Comparison of ENCODE assay signal across 14 cellular contexts in genomic region chr11:10655227-10655626, GRCh38. TPM values are rescaled to one million over a fixed set of nuclear protein-coding genes. Genes with fewer than 3 reads are reported as not detected.
DNase-seq lines count a peak whose midpoint lies in the region; ATAC-seq, FAIRE-seq and TF ChIP-seq lines count a peak whose summit lies in the region.
"Had no signal": no experiment of that assay in that cellular context is flagged by ENCODE, and none has a peak within 500 bp of the region (broad histone marks: within the 10 kb centered on the region; RNA-seq: fewer than 3 reads in every experiment).

No MANE protein-coding gene starts in this region.

- TF ChIP-seq EP300 in GM12878 (IDR thresholded peaks at IDR 0.05; ENCODE audit: borderline replicate concordance in 1 of 2, control insufficient read depth in 1 of 2, low read depth in 2 of 2, low read length in 2 of 2) = no peak

- 61 to 79% methylated on average over 4 of the region's 4 CpGs for WGBS in heart right ventricle, 2 donors
- 49% methylated on average over 4 of the region's 4 CpGs for WGBS in GM12878 (ENCODE audit: insufficient coverage, insufficient replicate concordance, low lambda C conversion rate, missing lambda C conversion rate)

- RAD21 ChIA-PET in GM12878 (lab: Charles Lee; ENCODE audit: unreplicated experiment) = interaction anchor here (0.6 to 6.1 kb wide), 14 partner anchors 10 to 254 kb away, joined by 3 to 63 read pairs (median 4); partner anchors contain the start of genes AMPD3 and RNF141

- H3K4me3 ChIP-seq in heart right ventricle (no peak overlapping the region), GM12878 (no peak overlapping the region), muscle layer of duodenum (ENCODE audit: low read depth in 1 of 2, low read length in 2 of 2) (no peak overlapping the region), uterus (no peak overlapping the region)

- FAIRE-seq in GM12878 (lab: Jason Lieb, UNC) = no peak
- FAIRE-seq: endometrium had no signal

- in situ Hi-C loops in GM12878 (cut with MboI) = no loop called here

- no TSS peak for BruUV-seq in GM12878 (replicated peaks; lab: Mats Ljungman, UMichigan)

- TF ChIP-seq CTCF in heart right ventricle (IDR thresholded peaks at IDR 0.05) (no peak), GM12878 (IDR thresholded peaks at IDR 0.05 in 2 of 3, conservative IDR thresholded peaks at IDR 0.05 in 1 of 3; ENCODE audit: control insufficient read depth in 2 of 3, extremely low read depth in 1 of 3, insufficient read depth in 1 of 3, low read depth in 3 of 3, low read length in 3 of 3) (no peak), uterus (IDR thresholded peaks at IDR 0.05) (no peak)

- H3K36me3 ChIP-seq in heart right ventricle (no peaks in the 10 kb centered on the region), GM12878 (ENCODE audit: control insufficient read depth in 2 of 2, insufficient read depth in 2 of 2, low read length in 1 of 2) (no peaks in the 10 kb centered on the region), muscle layer of duodenum (ENCODE audit: control insufficient read depth in 1 of 2, insufficient read depth in 2 of 2, low read length in 2 of 2) (no peaks in the 10 kb centered on the region), uterus (no peaks in the 10 kb centered on the region)

- peaks cover 5 to 81% (median 41%) of the 10 kb centered on the region in 9 donors for H3K4me1 ChIP-seq in heart right ventricle
- H3K4me1 ChIP-seq in GM12878 (ENCODE audit: control insufficient read depth, insufficient read depth, low read length) = peaks cover 33% of the 10 kb centered on the region
- H3K4me1 ChIP-seq in muscle layer of duodenum (ENCODE audit: control insufficient read depth in 1 of 2, insufficient read depth in 2 of 2, low read length in 2 of 2) = peaks cover 48 to 74% of the 10 kb centered on the region in 2 donors
- peaks cover 14 to 34% of the 10 kb centered on the region in 2 donors for H3K4me1 ChIP-seq in uterus

- H2AFZ ChIP-seq in GM12878 (ENCODE audit: control insufficient read depth, low read depth, low read length) = no peak overlapping the region

- H3K9me3 ChIP-seq in heart right ventricle = no peaks in the 10 kb centered on the region
- H3K9me3 ChIP-seq in GM12878 (replicated peaks; ENCODE audit: control insufficient read depth, insufficient read depth, low read length) = no peaks in the 10 kb centered on the region
- H3K9me3 ChIP-seq in muscle layer of duodenum (ENCODE audit: control insufficient read depth in 1 of 2, low read length in 2 of 2) = no peaks in the 10 kb centered on the region
- no peaks in the 10 kb centered on the region for H3K9me3 ChIP-seq in uterus

- TF ChIP-seq POLR2A in GM12878 (IDR thresholded peaks at IDR 0.05; ENCODE audit: low read depth, low read length) = no peak
- no peak for TF ChIP-seq POLR2A in uterus (IDR thresholded peaks at IDR 0.05)

- DNase-seq in heart right ventricle (no peak), left cardiac atrium (no peak), GM12878 (ENCODE audit: low read depth, low spot score) (no peak), uterus (no peak), T1000 (lab: John Stamatoyannopoulos, UW) (no peak), NAMALWA (ENCODE audit: low spot score) (no peak)
- DNase-seq: activated T-cell treated with anti-CD3 and anti-CD28 coated beads for 4 hours, DND-41, hypothalamus, KG1, NCI-H2171 had no signal

- H4K20me1 ChIP-seq in GM12878 (ENCODE audit: control insufficient read depth, insufficient read depth) = no peaks in the 10 kb centered on the region

- no peaks in the 10 kb centered on the region for H3K79me2 ChIP-seq in GM12878 (ENCODE audit: control insufficient read depth, insufficient read depth, low read length)

- H3K27me3 ChIP-seq in heart right ventricle (no peaks in the 10 kb centered on the region), GM12878 (replicated peaks in 1 of 2; ENCODE audit: control insufficient read depth in 2 of 2, insufficient read depth in 2 of 2, low read length in 1 of 2) (no peaks in the 10 kb centered on the region), muscle layer of duodenum (ENCODE audit: low read depth, low read length) (no peaks in the 10 kb centered on the region), uterus (no peaks in the 10 kb centered on the region)

- H3K27ac ChIP-seq in heart right ventricle (peak overlapping the region in 9 of 10 donors; percentile 22 to 77 (median 41)), GM12878 (ENCODE audit: control insufficient read depth, insufficient read depth) (no peak overlapping the region), muscle layer of duodenum (ENCODE audit: low read length) (peak overlapping the region; percentile 65), uterus (peak overlapping the region; percentile 79 to 86)

- no peak for ATAC-seq in heart right ventricle
- no peak for ATAC-seq in left cardiac atrium
- no peak for ATAC-seq in GM12878
- no peak for ATAC-seq in SK-N-SH treated with all-trans-retinoic acid at 6 μM for 48 hours

- no peak for TF ChIP-seq RAD21 in GM12878 (IDR thresholded peaks at IDR 0.05; ENCODE audit: insufficient read depth, low read depth, low read length)

- intact Hi-C loops in heart right ventricle (cut with DNase I) (loop anchor here (2.0 to 10.0 kb wide), 8 partner anchors 80 to 250 kb away; no protein-coding TSS in a partner anchor), left cardiac atrium (cut with DNase I) (loop anchor here in 1 of 2 donors (5.0 to 10.0 kb wide), 3 partner anchors 93 to 250 kb away; no protein-coding TSS in a partner anchor), GM12878 (cut with micrococcal nuclease; ENCODE audit: unreplicated experiment) (loop anchor here (2.0 kb wide), 2 partner anchors 30 to 80 kb away; no protein-coding TSS in a partner anchor), uterus (cut with DNase I; ENCODE audit: low total_unique reads) (no loop called here)

- POLR2A ChIA-PET in GM12878 (lab: Charles Lee) = interaction anchor here (0.5 to 1.4 kb wide), 2 partner anchors 12 to 19 kb away, joined by 4 to 5 read pairs; no protein-coding TSS in a partner anchor

- H3K9ac ChIP-seq in GM12878 (ENCODE audit: control insufficient read depth, insufficient read depth, low read length) = no peak overlapping the region

- SMC1A ChIA-PET in GM12878 (lab: Charles Lee; ENCODE audit: uncharacterized antibody, unreplicated experiment) = interaction anchor here (0.7 to 6.5 kb wide), 18 partner anchors 11 to 252 kb away, joined by 3 to 70 read pairs (median 6); partner anchors contain the start of gene RNF141

- H3K4me2 ChIP-seq in GM12878 (ENCODE audit: control insufficient read depth, insufficient read depth) = no peak overlapping the region; the same call in 1 of the 2 replicates

- CTCF ChIA-PET in GM12878 (lab: Yijun Ruan, JAX) = interaction anchor here (0.6 to 7.8 kb wide), 37 partner anchors 8 to 331 kb away, joined by 3 to 120 read pairs (median 4); partner anchors contain the start of gene RNF141

TF ChIP-seq in GM12878, 131 proteins besides CTCF, POLR2A, EP300 and RAD21:
- TF ChIP-seq FOS (IDR thresholded peaks at IDR 0.05; ENCODE audit: borderline replicate concordance, extremely low read depth, insufficient read length) (no peak), SPI1 (IDR thresholded peaks at IDR 0.05; ENCODE audit: borderline replicate concordance, insufficient read depth, low read depth, low read length) (peak; percentile 36; the same call in 1 of the 2 replicates), NR2F1 (conservative IDR thresholded peaks at IDR 0.05) (peak; percentile 49; the same call in 1 of the 2 replicates), ATF7 (IDR thresholded peaks at IDR 0.05; ENCODE audit: low read depth) (no peak), RUNX3 (IDR thresholded peaks at IDR 0.05; ENCODE audit: low read length) (peak; percentile 52; the same call in 1 of the 2 replicates)
TF ChIP-seq in GM12878: peak in this region for 3.

TF ChIP-seq in SK-N-SH treated with all-trans-retinoic acid at 6 μM for 48 hours, 23 proteins besides CTCF, POLR2A, EP300 and RAD21:
- no peak for TF ChIP-seq CSDC2 (CRISPR knock-in tag; IDR thresholded peaks at IDR 0.05)
- TF ChIP-seq PPARA (CRISPR knock-in tag; IDR thresholded peaks at IDR 0.05; ENCODE audit: borderline replicate concordance) = no peak
- no peak for TF ChIP-seq ZNF70 (CRISPR knock-in tag; IDR thresholded peaks at IDR 0.05)
- no peak for TF ChIP-seq ZFP3 (CRISPR knock-in tag; IDR thresholded peaks at IDR 0.05)
- TF ChIP-seq TOX (CRISPR knock-in tag; IDR thresholded peaks at IDR 0.05; ENCODE audit: borderline replicate concordance) = no peak

RNA-seq across cellular contexts. Expression of gene IRAG1, which starts 38.3 kb away (rescaled TPM):
- total RNA-seq in heart right ventricle (1 to 10 TPM; 2.5 to 8.3 (median 5.3) TPM), left cardiac atrium (10 to 100 TPM in 1 of 2 donors, 1 to 10 TPM in 1; 9.7 to 15.6 TPM), GM12878 (2014; rRNA removed) (under 0.01 and 0.06 TPM in 2 replicates), GM12878 (2014; rRNA removed; fragmentation: Illumina TruSeq; extraction: Trizol) (0.05 and 0.18 TPM in 2 replicates), GM12878 (2021) (0.03 and 0.40 TPM in 2 replicates), uterus (100 to 1,000 TPM in 2 of 4 donors, 10 to 100 TPM in 2; 21.2 to 240 (median 107) TPM)
- polyA plus RNA-seq in heart right ventricle (1 to 10 TPM; 4.2 to 4.6 TPM), GM12878 (2011; rRNA removed) (0.01 TPM in 1 of 2 replicates, not detected in the other), GM12878 (2014; fragmentation: Illumina TruSeq; extraction: Trizol) (0.06 TPM in 1 of 2 replicates, not detected in the other), GM12878 (2014; fragmentation: Nextera tagmentation; extraction: Ambion mirVana) (under 1 TPM in 1 of 2 experiments, not detected in 1; 0.02 TPM), GM12878 (2014; rRNA removed) (0.04 and 0.08 TPM in 2 replicates), GM12878 (2016; fragmentation: Nextera tagmentation; extraction: Ambion mirVana) (not detected)
- 0.07 and 0.08 TPM in 2 replicates for total RNA-seq in GM12878 (2013; cell fraction: nucleolus; rRNA removed)
- not detected for polyA plus RNA-seq in GM12878 (2011; ENCODE audit: low read depth)
- polyA plus RNA-seq in GM12878 (2011; cell fraction: cytosol; rRNA removed) = under 0.01 and 0.02 TPM in 2 replicates
- 0.01 TPM in 1 of 2 replicates, not detected in the other for polyA plus RNA-seq in GM12878 (2011; cell fraction: nucleus; rRNA removed)
- polyA plus RNA-seq in GM12878 (2012) = 0.22 TPM in 1 of 2 replicates, not detected in the other
- polyA minus RNA-seq in GM12878 (2011; rRNA and poly(A)+ RNA removed) = 0.07 TPM in 1 of 2 replicates, not detected in the other
- not detected in 2 replicates for polyA minus RNA-seq in GM12878 (2011; cell fraction: cytosol; rRNA and poly(A)+ RNA removed)
- polyA minus RNA-seq in GM12878 (2011; cell fraction: nucleus; rRNA and poly(A)+ RNA removed) = not detected in 2 replicates
